Comparison of ENCODE assay signal across 16 cellular contexts in genomic region chr12:67202344-67203012, GRCh38.
DNase-seq lines count a peak whose midpoint lies in the region; ATAC-seq and TF ChIP-seq lines count a peak whose summit lies in the region.
"Had no signal": no experiment of that assay in that cellular context is flagged by ENCODE, and none has a peak within 500 bp of the region (broad histone marks: within the 10 kb centered on the region; RNA-seq: fewer than 3 reads in every experiment).

No MANE protein-coding gene starts in this region.

- TF ChIP-seq CTCF in coronary artery (IDR thresholded peaks at IDR 0.05): no peak
- TF ChIP-seq CTCF in brain microvascular endothelial cell (IDR thresholded peaks at IDR 0.05; ENCODE audit: low read depth, low read length, missing control alignments): no peak

- no peaks in the 10 kb centered on the region for H3K36me3 ChIP-seq in brain microvascular endothelial cell (replicated peaks)

- DNase-seq in coronary artery (ENCODE audit: low spot score) (no peak), brain microvascular endothelial cell (no peak), NCI-H510A treated with DMSO at 0.1 percent for 48 hours (lab: John Stamatoyannopoulos, UW) (no peak), NCI-H748 treated with DMSO at 0.1 percent for 48 hours (lab: John Stamatoyannopoulos, UW) (no peak)
- DNase-seq: activated CD8-positive, alpha-beta T cell treated with anti-CD3 and anti-CD28 coated beads for 36 hours; activated effector memory CD4-positive, alpha-beta T cell treated with anti-CD3 and anti-CD28 coated beads, Interleukin-2, amount 50 U/mL, for 16 hours; DMS53; mammary epithelial cell; NCI-H82; right cardiac atrium; stimulated activated CD4-positive, alpha-beta T cell treated with anti-CD3 and anti-CD28 coated beads, Interleukin-4, amount 100 ng/mL, for 24 hours; stimulated activated naive CD8-positive, alpha-beta T cell treated with anti-CD3 and anti-CD28 coated beads, Interleukin-15, Interleukin-2, amounts not matched to agents 100 U/mL and 50 U/mL, for 24 hours had no signal

- no peak overlapping the region for H3K27ac ChIP-seq in coronary artery
- H3K27ac ChIP-seq in brain microvascular endothelial cell: no peak overlapping the region

- in situ Hi-C loops in brain microvascular endothelial cell (cut with HindIII; ENCODE audit: low pct_ligation_motif_present, low sequenced_read_pairs): no loop called here

- no peaks in the 10 kb centered on the region for H3K27me3 ChIP-seq in brain microvascular endothelial cell (replicated peaks)

- ATAC-seq in GM18502 (IDR thresholded peaks at IDR 0.05; ENCODE audit: poor library complexity, unreplicated experiment): peak; percentile 83
- peak; percentile 58 for ATAC-seq in GM19452 (IDR thresholded peaks at IDR 0.05; ENCODE audit: unreplicated experiment)
- peak; percentile 78 for ATAC-seq in HG02642 (IDR thresholded peaks at IDR 0.05; ENCODE audit: poor library complexity, unreplicated experiment)
- peak; percentile 87 for ATAC-seq in HG03432 (IDR thresholded peaks at IDR 0.05; ENCODE audit: unreplicated experiment)
- ATAC-seq: activated CD8-positive, alpha-beta T cell treated with anti-CD3 and anti-CD28 coated beads for 36 hours; right cardiac atrium; stimulated activated naive CD8-positive, alpha-beta T cell treated with anti-CD3 and anti-CD28 coated beads, Interleukin-15, Interleukin-2, amounts not matched to agents 100 U/mL and 50 U/mL, for 24 hours had no signal

- H3K4me3 ChIP-seq in coronary artery: no peak overlapping the region
- H3K4me3 ChIP-seq in brain microvascular endothelial cell (ENCODE audit: low read depth, low read length): no peak overlapping the region
